Comparison of ENCODE assay signal across 9 cellular contexts in genomic region chr14:69133206-69134125, GRCh38.
DNase-seq lines count a peak whose midpoint lies in the region; ATAC-seq and TF ChIP-seq lines count a peak whose summit lies in the region.
"Had no signal": no experiment of that assay in that cellular context is flagged by ENCODE, and none has a peak within 500 bp of the region (broad histone marks: within the 10 kb centered on the region; RNA-seq: fewer than 3 reads in every experiment).

No MANE protein-coding gene starts in this region.

- no peaks in the 10 kb centered on the region for H3K36me3 ChIP-seq in rectal smooth muscle tissue (ENCODE audit: control insufficient read depth, insufficient read depth, low read length)

- ATAC-seq in GM19467 (IDR thresholded peaks at IDR 0.05; ENCODE audit: unreplicated experiment), result no peak
- no peak for ATAC-seq in HG03521 (IDR thresholded peaks at IDR 0.05; ENCODE audit: unreplicated experiment)

- no peaks in the 10 kb centered on the region for H3K27me3 ChIP-seq in rectal smooth muscle tissue (ENCODE audit: control insufficient read depth, insufficient read depth, low read length)

- peaks cover 24% of the 10 kb centered on the region for H3K4me1 ChIP-seq in rectal smooth muscle tissue (ENCODE audit: control insufficient read depth, insufficient read depth, low read length)

- H3K9ac ChIP-seq in rectal smooth muscle tissue (ENCODE audit: low read length), result no peak overlapping the region

- DNase-seq in NCI-H524 (lab: John Stamatoyannopoulos, UW) (peak; percentile 25 to 41), NCI-H524 treated with DMSO at 0.1 percent for 48 hours (lab: John Stamatoyannopoulos, UW) (no peak), NOMO-1 treated with DMSO at 0.1 percent for 48 hours (lab: John Stamatoyannopoulos, UW; ENCODE audit: unreplicated experiment) (peak; percentile 32), epithelial cell of esophagus (ENCODE audit: low read depth) (peak; percentile 80), caudate nucleus (lab: John Stamatoyannopoulos, UW) (no peak)
- DNase-seq: activated CD4-positive, alpha-beta T cell treated with anti-CD3 and anti-CD28 coated beads, Interleukin-2, amount 10 ng/mL, durations not matched to agents 7 days and 5 days had no signal

- no peak for TF ChIP-seq CTCF in epithelial cell of esophagus (IDR thresholded peaks at IDR 0.05; ENCODE audit: insufficient read depth, low read depth, low read length, missing control alignments)

- H3K27ac ChIP-seq in rectal smooth muscle tissue (ENCODE audit: low read depth, low read length), result peak overlapping the region; percentile 27
- H3K27ac ChIP-seq in caudate nucleus (ENCODE audit: low read depth, low read length), result no peak overlapping the region

- H3K4me3 ChIP-seq in epithelial cell of esophagus (ENCODE audit: low read length), result no peak overlapping the region
- H3K4me3 ChIP-seq in rectal smooth muscle tissue (ENCODE audit: low read length), result no peak overlapping the region

Comparison
In these comparisons a context has a peak if more than half of its experiments do, and no peak if none do; other contexts are left out.
1. DNase-seq: peak in NCI-H524 (2 of 2), NOMO-1 treated with DMSO at 0.1 percent for 48 hours (single experiment) and epithelial cell of esophagus (single experiment); none in NCI-H524 treated with DMSO at 0.1 percent for 48 hours (single experiment) and caudate nucleus (0 of 61).